In the genomic region with DNA sequence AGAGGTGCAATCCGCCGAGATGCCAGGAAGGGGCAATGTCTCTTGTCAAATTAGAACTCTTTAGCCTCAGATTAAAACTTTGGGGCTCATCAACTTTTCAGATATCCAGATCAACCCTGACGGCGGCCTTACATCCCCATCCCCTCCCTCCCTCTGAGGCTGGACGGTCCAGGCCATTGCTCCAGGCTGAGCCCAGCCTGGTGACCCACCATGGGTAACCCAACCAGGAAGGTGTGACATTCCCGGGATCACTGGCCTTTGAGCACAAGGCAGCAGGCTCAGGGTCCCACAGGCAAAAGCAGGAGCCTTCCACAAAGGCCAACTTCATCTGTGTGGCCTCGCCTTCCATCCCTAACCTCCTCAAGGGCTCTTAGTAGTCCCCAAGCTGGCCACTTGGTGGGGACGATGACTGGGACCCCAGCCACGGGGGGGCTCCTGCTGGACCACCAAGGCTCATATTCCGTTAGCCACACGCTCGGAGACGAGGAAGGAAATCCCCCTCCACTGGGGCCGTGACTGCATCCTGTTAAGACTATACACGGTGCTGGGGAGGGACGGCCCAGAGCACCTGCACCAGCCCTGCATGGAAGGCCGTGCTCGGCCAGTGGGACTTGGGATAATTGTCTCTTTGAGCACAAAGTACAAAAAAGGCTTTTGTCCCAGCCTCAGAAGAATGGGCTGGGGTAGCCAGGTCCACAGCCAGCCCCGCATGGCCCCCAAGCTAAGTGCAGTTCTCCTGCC, we compare ENCODE assay signal across 22 cellular contexts.
DNase-seq lines count a peak whose midpoint lies in the region; ATAC-seq and TF ChIP-seq lines count a peak whose summit lies in the region.
"Had no signal": no experiment of that assay in that cellular context is flagged by ENCODE, and none has a peak within 500 bp of the region (broad histone marks: within the 10 kb centered on the region; RNA-seq: fewer than 3 reads in every experiment).

No MANE protein-coding gene starts in this region.

- peak overlapping the region; percentile 79; the same call in 1 of the 2 replicates for H3K27ac Mint-ChIP-seq in WTC11
- H3K27ac Mint-ChIP-seq: activated CD8-positive, alpha-beta T cell treated with anti-CD3 and anti-CD28 coated beads, Interleukin-2, amount 10 ng/mL, durations not matched to agents 7 days and 5 days; activated T-helper 1 cell treated with anti-CD3 and anti-CD28 coated beads, Interleukin-12 subunit alpha, Interleukin-12 subunit beta, Interleukin-2, Interleukin-4 antibody, amounts not matched to agents 30 ng/mL and 10 ng/mL and 1 ng/mL, durations not matched to agents 14 hours and 24 hours and 36 hours; naive thymus-derived CD8-positive, alpha-beta T cell; T-helper 1 cell treated with Interleukin-12 subunit alpha and Interleukin-12 subunit beta and Interleukin-4 antibody, amounts not matched to agents 30 μg/mL and 1 μg/mL, for 36 hours had no signal

- H3K4me1 Mint-ChIP-seq in WTC11: peaks cover 18% of the 10 kb centered on the region
- H3K4me1 Mint-ChIP-seq: central memory CD8-positive, alpha-beta T cell had no signal

- intact Hi-C loops in lower lobe of right lung (cut with DNase I) (no loop called here), spleen (cut with DNase I; ENCODE audit: low total_unique reads) (no loop called here)

- no peak for TF ChIP-seq POLR2A in spleen (IDR thresholded peaks at IDR 0.05)

- ATAC-seq in WTC11: no peak
- ATAC-seq in lower lobe of right lung: no peak
- ATAC-seq in GM21528 (IDR thresholded peaks at IDR 0.05; ENCODE audit: low FRiP score, unreplicated experiment): no peak
- ATAC-seq: activated CD8-positive, alpha-beta T cell treated with anti-CD3 and anti-CD28 coated beads, Interleukin-2, amount 10 ng/mL, durations not matched to agents 7 days and 5 days; naive thymus-derived CD8-positive, alpha-beta T cell had no signal

- H3K9me3 ChIP-seq in lower lobe of right lung (no peaks in the 10 kb centered on the region), spleen (no peaks in the 10 kb centered on the region)
- H3K9me3 ChIP-seq in effector memory CD4-positive, alpha-beta T cell (ENCODE audit: control insufficient read depth, low read length): no peaks in the 10 kb centered on the region
- H3K9me3 ChIP-seq: BE2C, vagina had no signal

- 67 to 79% (median 68%) methylated on average over 14 to 19 of the region's 19 CpGs for WGBS in spleen, 5 donors

- POLR2A ChIA-PET in WTC11 (lab: Charles Lee): no interaction called here

- H3K36me3 ChIP-seq in H7 (replicated peaks; ENCODE audit: control insufficient read depth, insufficient read depth, low read length) (peaks cover 32% of the 10 kb centered on the region), lower lobe of right lung (peaks cover 68% of the 10 kb centered on the region), spleen (peaks cover 0 to 69% (median 15%) of the 10 kb centered on the region in 6 donors)
- H3K36me3 ChIP-seq in effector memory CD4-positive, alpha-beta T cell (ENCODE audit: control insufficient read depth, insufficient read depth, low read length): no peaks in the 10 kb centered on the region

- peaks cover 43% of the 10 kb centered on the region for H3K4me1 ChIP-seq in lower lobe of right lung
- H3K4me1 ChIP-seq in spleen: peaks cover 5 to 83% (median 42%) of the 10 kb centered on the region in 6 donors
- H3K4me1 ChIP-seq in effector memory CD4-positive, alpha-beta T cell (ENCODE audit: control insufficient read depth, insufficient read depth, low read length, poor library complexity, severe bottlenecking): no peaks in the 10 kb centered on the region

- H3K4me3 ChIP-seq in H7 (ENCODE audit: insufficient read depth, low read depth, low read length): no peak overlapping the region
- no peak overlapping the region for H3K4me3 ChIP-seq in lower lobe of right lung
- H3K4me3 ChIP-seq in spleen: no peak overlapping the region
- no peak overlapping the region for H3K4me3 ChIP-seq in effector memory CD4-positive, alpha-beta T cell (ENCODE audit: insufficient read depth, low read depth, low read length, poor library complexity, severe bottlenecking)
- H3K4me3 ChIP-seq: vagina had no signal

- peaks cover 17% of the 10 kb centered on the region for H3K36me3 Mint-ChIP-seq in WTC11
- H3K36me3 Mint-ChIP-seq: naive thymus-derived CD8-positive, alpha-beta T cell had no signal

- no peaks in the 10 kb centered on the region for H3K27me3 ChIP-seq in H7 (ENCODE audit: control insufficient read depth, insufficient read depth, low read length)
- H3K27me3 ChIP-seq in lower lobe of right lung (ENCODE audit: low read depth): no peaks in the 10 kb centered on the region
- H3K27me3 ChIP-seq in spleen (replicated peaks in 1 of 7): no peaks in the 10 kb centered on the region
- peaks cover 3% of the 10 kb centered on the region for H3K27me3 ChIP-seq in effector memory CD4-positive, alpha-beta T cell (replicated peaks; ENCODE audit: control insufficient read depth, insufficient read depth, low read length, poor library complexity, severe bottlenecking)
- H3K27me3 ChIP-seq: BE2C, vagina had no signal

- CTCF ChIA-PET in WTC11 (lab: Charles Lee): interaction anchor here (1.0 kb wide), 1 partner anchor 44 kb away, joined by 3 read pairs; no protein-coding TSS in a partner anchor

- no peak overlapping the region for H3K27ac ChIP-seq in lower lobe of right lung
- H3K27ac ChIP-seq in spleen: no peak overlapping the region
- H3K27ac ChIP-seq in effector memory CD4-positive, alpha-beta T cell (ENCODE audit: insufficient read depth, low read length, poor library complexity, severe bottlenecking): no peak overlapping the region
- H3K27ac ChIP-seq: vagina, VCaP had no signal

- peak; percentile 65 for DNase-seq in H7
- DNase-seq in WTC11 (ENCODE audit: low spot score): peak; percentile 6
- peak; percentile 39 for DNase-seq in lower lobe of right lung
- DNase-seq in spleen: peak; percentile 54
- no peak for DNase-seq in AG08396 (ENCODE audit: low spot score)
- DNase-seq in effector memory CD4-positive, alpha-beta T cell: no peak
- DNase-seq: activated CD8-positive, alpha-beta T cell treated with anti-CD3 and anti-CD28 coated beads, Interleukin-2, amount 10 ng/mL, durations not matched to agents 7 days and 5 days; BE2C; EL; KBM-7; naive thymus-derived CD8-positive, alpha-beta T cell; NCI-H526; retina; SHP77 treated with DMSO at 0.1 percent for 48 hours; stimulated activated CD4-positive, alpha-beta T cell treated with anti-CD3 and anti-CD28 coated beads, Interleukin-15, amount 100 ng/mL, for 24 hours; stimulated activated naive CD4-positive, alpha-beta T cell treated with Interleukin-2 at 50 U/mL for 16 hours had no signal

- H3K4me3 Mint-ChIP-seq in WTC11: no peak overlapping the region
- H3K4me3 Mint-ChIP-seq: activated CD8-positive, alpha-beta T cell treated with anti-CD3 and anti-CD28 coated beads, Interleukin-2, amount 10 ng/mL, durations not matched to agents 7 days and 5 days; activated T-helper 1 cell treated with anti-CD3 and anti-CD28 coated beads, Interleukin-12 subunit alpha, Interleukin-12 subunit beta, Interleukin-2, Interleukin-4 antibody, amounts not matched to agents 30 ng/mL and 10 ng/mL and 1 ng/mL, durations not matched to agents 14 hours and 24 hours and 36 hours; central memory CD8-positive, alpha-beta T cell; naive thymus-derived CD8-positive, alpha-beta T cell; T-helper 1 cell treated with Interleukin-12 subunit alpha and Interleukin-12 subunit beta and Interleukin-4 antibody, amounts not matched to agents 30 μg/mL and 1 μg/mL, for 36 hours had no signal

- H3K9me3 Mint-ChIP-seq in WTC11: no peaks in the 10 kb centered on the region
- H3K9me3 Mint-ChIP-seq: activated T-helper 1 cell treated with anti-CD3 and anti-CD28 coated beads, Interleukin-12 subunit alpha, Interleukin-12 subunit beta, Interleukin-2, Interleukin-4 antibody, amounts not matched to agents 30 ng/mL and 10 ng/mL and 1 ng/mL, durations not matched to agents 14 hours and 24 hours and 36 hours; central memory CD8-positive, alpha-beta T cell; naive thymus-derived CD8-positive, alpha-beta T cell; T-helper 1 cell treated with Interleukin-12 subunit alpha and Interleukin-12 subunit beta and Interleukin-4 antibody, amounts not matched to agents 30 μg/mL and 1 μg/mL, for 36 hours had no signal

- H3K27me3 Mint-ChIP-seq in WTC11 (ENCODE audit: low read depth): no peaks in the 10 kb centered on the region

- TF ChIP-seq CTCF in WTC11 (IDR thresholded peaks at IDR 0.05): no peak
- TF ChIP-seq CTCF in lower lobe of right lung (IDR thresholded peaks at IDR 0.05): no peak
- TF ChIP-seq CTCF in spleen (IDR thresholded peaks at IDR 0.05 in 8 of 11, conservative IDR thresholded peaks at IDR 0.05 in 3 of 11): no peak

TF ChIP-seq in WTC11, 78 proteins besides CTCF, POLR2A, EP300 and RAD21:
- TF ChIP-seq MXD4 (CRISPR knock-in tag; IDR thresholded peaks at IDR 0.05; ENCODE audit: borderline replicate concordance) (no peak), ZNF671 (CRISPR knock-in tag; IDR thresholded peaks at IDR 0.05) (no peak), MAX (CRISPR knock-in tag; IDR thresholded peaks at IDR 0.05) (no peak), ZNF416 (CRISPR knock-in tag; IDR thresholded peaks at IDR 0.05) (no peak), NR3C1 (CRISPR knock-in tag; conservative IDR thresholded peaks at IDR 0.05; ENCODE audit: low read depth) (no peak)
TF ChIP-seq in WTC11: peak in this region for 0.

Comparison
In these comparisons a context has a peak if more than half of its experiments do, and no peak if none do; other contexts are left out.
1. DNase-seq: peak in H7 (single experiment), WTC11 (single experiment), lower lobe of right lung (single experiment) and spleen (single experiment); none in AG08396 (single experiment) and effector memory CD4-positive, alpha-beta T cell (0 of 3).